10 cellular contexts compared by ENCODE assay signal in genomic region chr4:168421671-168422070, GRCh38. TPM values are rescaled to one million over a fixed set of nuclear protein-coding genes. Genes with fewer than 3 reads are reported as not detected.
DNase-seq lines count a peak whose midpoint lies in the region; ATAC-seq, FAIRE-seq and TF ChIP-seq lines count a peak whose summit lies in the region.
"Had no signal": no experiment of that assay in that cellular context is flagged by ENCODE, and none has a peak within 500 bp of the region (broad histone marks: within the 10 kb centered on the region; RNA-seq: fewer than 3 reads in every experiment).

No MANE protein-coding gene starts in this region.

- no peaks in the 10 kb centered on the region for H3K27me3 ChIP-seq in keratinocyte (ENCODE audit: control insufficient read depth, extremely low read depth, insufficient read depth, low read length)

- H3K27ac Mint-ChIP-seq in activated naive CD8-positive, alpha-beta T cell, result peak overlapping the region; percentile 54

- H3K4me3 ChIP-seq in keratinocyte (ENCODE audit: control insufficient read depth in 2 of 3, extremely low read depth in 1 of 3, insufficient read depth in 2 of 3, low read depth in 1 of 3, low read length in 3 of 3), result no peak overlapping the region

- peak; percentile 30 for DNase-seq in EL
- peak; percentile 45 for DNase-seq in keratinocyte (ENCODE audit: low read depth, low spot score)
- DNase-seq in activated gamma-delta T cell (lab: John Stamatoyannopoulos, UW), result no peak
- no peak for DNase-seq in sciatic nerve (ENCODE audit: low spot score)
- no peak for DNase-seq in NK-92 treated with Interleukin-12 subunit alpha and Interleukin-12 subunit beta, amount 100 ng/mL, for 24 hours (lab: John Stamatoyannopoulos, UW)
- no peak for DNase-seq in substantia nigra (lab: John Stamatoyannopoulos, UW)
- DNase-seq: GF-D8 had no signal

- no peak for TF ChIP-seq CTCF in keratinocyte (optimal IDR thresholded peaks at IDR 0.05 in 1 of 3, IDR thresholded peaks at IDR 0.05 in 1 of 3, conservative IDR thresholded peaks at IDR 0.05 in 1 of 3; ENCODE audit: extremely low read depth in 1 of 3, insufficient read depth in 2 of 3, low read length in 3 of 3)

- peaks cover 2 to 4% of the 10 kb centered on the region in 2 experiments for H3K36me3 ChIP-seq in keratinocyte (ENCODE audit: control insufficient read depth in 2 of 2, extremely low read depth in 1 of 2, insufficient read depth in 2 of 2, low read length in 2 of 2)

- H3K27ac ChIP-seq in keratinocyte (ENCODE audit: control insufficient read depth, insufficient read depth, low read length), result peak overlapping the region; percentile 49
- H3K27ac ChIP-seq in substantia nigra (ENCODE audit: low read depth, low read length, poor library complexity, severe bottlenecking), result no peak overlapping the region

- H2AFZ ChIP-seq in keratinocyte (ENCODE audit: control insufficient read depth, low read length), result no peak overlapping the region

- peak; percentile 100 for FAIRE-seq in keratinocyte (lab: Jason Lieb, UNC)

- ATAC-seq in HG02981 (IDR thresholded peaks at IDR 0.05; ENCODE audit: unreplicated experiment), result peak; percentile 61
- ATAC-seq in sciatic nerve, result no peak

- intact Hi-C loops in sciatic nerve (cut with DNase I), result no loop called here

- H3K4me2 ChIP-seq in keratinocyte (ENCODE audit: control insufficient read depth, extremely low read depth, insufficient read depth, low read depth, low read length), result peak overlapping the region; percentile 54

- no peaks in the 10 kb centered on the region for H4K20me1 ChIP-seq in keratinocyte (ENCODE audit: control insufficient read depth, extremely low read depth, insufficient read depth, low read length)

- no peaks in the 10 kb centered on the region for H3K9me3 ChIP-seq in keratinocyte (ENCODE audit: control insufficient read depth, low read depth, low read length)

- peaks cover 9% of the 10 kb centered on the region for H3K4me1 Mint-ChIP-seq in activated naive CD8-positive, alpha-beta T cell (ENCODE audit: low read depth)

- no peaks in the 10 kb centered on the region for H3K9me3 Mint-ChIP-seq in activated naive CD8-positive, alpha-beta T cell (ENCODE audit: low read depth)

- H3K27me3 Mint-ChIP-seq in activated naive CD8-positive, alpha-beta T cell, result no peaks in the 10 kb centered on the region

- H3K79me2 ChIP-seq in keratinocyte (ENCODE audit: control insufficient read depth, insufficient read depth, low read length), result no peaks in the 10 kb centered on the region

- no peaks in the 10 kb centered on the region for H3K9me1 ChIP-seq in keratinocyte (ENCODE audit: control insufficient read depth, extremely low read depth, insufficient read depth, low read length)

- H3K36me3 Mint-ChIP-seq in activated naive CD8-positive, alpha-beta T cell, result peaks cover 38% of the 10 kb centered on the region

- dilution Hi-C loops in keratinocyte (cut with MboI; ENCODE audit: extremely low pct_ligation_motif_present, low sequenced_read_pairs), result no loop called here

- peaks cover 12% of the 10 kb centered on the region for H3K4me1 ChIP-seq in keratinocyte (ENCODE audit: control insufficient read depth, extremely low read depth, insufficient read depth, low read length)

- H3K9ac ChIP-seq in keratinocyte (ENCODE audit: control insufficient read depth, extremely low read depth, insufficient read depth, low read length), result no peak overlapping the region

- H3K4me3 Mint-ChIP-seq in activated naive CD8-positive, alpha-beta T cell, result no peak overlapping the region

RNA-seq across cellular contexts. Expression of gene DDX60L, which starts 58.6 kb away (rescaled TPM):
- polyA plus RNA-seq in keratinocyte, result 20.9 to 33.6 TPM (median 23.2 TPM) in 3 replicates
- polyA plus RNA-seq in keratinocyte (2011; ENCODE audit: low read depth), result 3.1 TPM
- 7.2 and 18.2 TPM in 2 replicates for polyA plus RNA-seq in keratinocyte (2011; cell fraction: cytosol; rRNA removed)
- 37.2 and 49.9 TPM in 2 replicates for polyA plus RNA-seq in keratinocyte (2011; cell fraction: nucleus; rRNA removed)
- polyA plus RNA-seq in keratinocyte (2012; ENCODE audit: low replicate concordance), result 2.8 and 19.9 TPM in 2 replicates
- 12.6 to 43.9 TPM (median 28.2 TPM) in 3 replicates for polyA minus RNA-seq in keratinocyte
- polyA minus RNA-seq in keratinocyte (2011; cell fraction: cytosol; rRNA and poly(A)+ RNA removed), result 14.4 TPM
- 66.7 and 96.2 TPM in 2 replicates for polyA minus RNA-seq in keratinocyte (2011; cell fraction: nucleus; rRNA and poly(A)+ RNA removed)
- 28.3 TPM for total RNA-seq in sciatic nerve
- polyA plus RNA-seq: neural cell had no signal

Comparison
In these comparisons a context has a peak if more than half of its experiments do, and no peak if none do; other contexts are left out.
1. DNase-seq: peak in EL (single experiment) and keratinocyte (single experiment); none in activated gamma-delta T cell (single experiment), sciatic nerve (single experiment), NK-92 treated with Interleukin-12 subunit alpha and Interleukin-12 subunit beta, amount 100 ng/mL, for 24 hours (single experiment) and substantia nigra (0 of 49).